In the genomic region with DNA sequence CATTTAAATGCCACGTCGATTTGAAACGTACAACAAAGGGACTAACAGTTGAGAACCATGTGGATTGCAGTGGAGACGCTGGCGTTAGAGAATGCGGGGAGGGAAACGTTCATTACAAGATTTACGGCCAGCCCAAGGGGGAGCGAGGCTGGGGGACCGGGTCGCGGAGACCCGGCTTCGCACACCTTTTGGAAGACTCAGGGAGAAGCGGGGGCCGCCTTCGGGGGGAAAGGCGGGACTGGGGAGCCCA, we compare ENCODE assay signal across 8 cellular contexts. TPM values are rescaled to one million over a fixed set of nuclear protein-coding genes. Genes with fewer than 3 reads are reported as not detected.
A peak's percentile ranks its signal among the peaks of the same experiment; 100 is the strongest.
DNase-seq lines count a peak whose midpoint lies in the region; ATAC-seq and TF ChIP-seq lines count a peak whose summit lies in the region.

No MANE protein-coding gene starts in this region.

- CTCF ChIA-PET in BJ (lab: Yijun Ruan, JAX): no interaction called here

- H3K9me3 Mint-ChIP-seq in activated T-helper 17 cell treated with anti-CD3 and anti-CD28 coated beads, Interleukin-2, amount 50 U/mL, for 72 hours: peaks cover 4% of the 10 kb centered on the region

- DNase-seq in BJ (ENCODE audit: low read depth) (no peak), left colon (no peak), transverse colon (no peak), NCI-H226 (no peak), DMS 273 treated with DMSO at 0.1 percent for 48 hours (lab: John Stamatoyannopoulos, UW) (no peak), NK-92 (lab: John Stamatoyannopoulos, UW; ENCODE audit: unreplicated experiment) (no peak)

- no peaks in the 10 kb centered on the region for H3K9me3 ChIP-seq in transverse colon

- ATAC-seq in HG02970 (IDR thresholded peaks at IDR 0.05; ENCODE audit: low FRiP score, unreplicated experiment) (peak; percentile 11), left colon (peak; percentile 16)
- ATAC-seq in activated T-helper 17 cell treated with anti-CD3 and anti-CD28 coated beads, Interleukin-2, amount 50 U/mL, for 72 hours (replicated peaks): no peak

- H3K4me1 Mint-ChIP-seq in activated T-helper 17 cell treated with anti-CD3 and anti-CD28 coated beads, Interleukin-2, amount 50 U/mL, for 72 hours: peaks cover 21% of the 10 kb centered on the region

- H3K27ac Mint-ChIP-seq in activated T-helper 17 cell treated with anti-CD3 and anti-CD28 coated beads, Interleukin-2, amount 50 U/mL, for 72 hours: peak overlapping the region; percentile 92

- no peaks in the 10 kb centered on the region for H3K36me3 Mint-ChIP-seq in activated T-helper 17 cell treated with anti-CD3 and anti-CD28 coated beads, Interleukin-2, amount 50 U/mL, for 72 hours (ENCODE audit: low read depth)

- H3K4me3 ChIP-seq in BJ (ENCODE audit: low read depth, low read length): peak overlapping the region; percentile 96
- peak overlapping the region; percentile 73 to 89 (median 82) for H3K4me3 ChIP-seq in transverse colon

- intact Hi-C loops in left colon (cut with DNase I, micrococcal nuclease) (no loop called here), transverse colon (cut with DNase I; ENCODE audit: low total_unique reads) (no loop called here)

- TF ChIP-seq CTCF in BJ (IDR thresholded peaks at IDR 0.05; ENCODE audit: insufficient read depth, low read depth, low read length): no peak
- no peak for TF ChIP-seq CTCF in transverse colon (IDR thresholded peaks at IDR 0.05)

- TF ChIP-seq EP300 in transverse colon (IDR thresholded peaks at IDR 0.05; ENCODE audit: low read depth): no peak

- H3K4me1 ChIP-seq in transverse colon: peaks cover 4 to 14% (median 10%) of the 10 kb centered on the region in 4 donors

- H3K27ac ChIP-seq in transverse colon: peak overlapping the region; percentile 97 to 99 (median 98)

- peak overlapping the region; percentile 86 for H3K4me3 Mint-ChIP-seq in activated T-helper 17 cell treated with anti-CD3 and anti-CD28 coated beads, Interleukin-2, amount 50 U/mL, for 72 hours

- in situ Hi-C loops in transverse colon (cut with MboI; ENCODE audit: low pct_ligation_motif_present in 1 of 4, low pct_unique_long_range_greater_than_20kb in 1 of 4, low sequenced_read_pairs in 3 of 4): loop anchor here in 1 of 4 donors (25.0 kb wide), 1 partner anchor 351 kb away; a partner anchor contains a TSS

- H3K27me3 ChIP-seq in BJ (ENCODE audit: control insufficient read depth, insufficient read depth, low read length): no peaks in the 10 kb centered on the region
- H3K27me3 ChIP-seq in transverse colon: no peaks in the 10 kb centered on the region

- no peaks in the 10 kb centered on the region for H3K36me3 ChIP-seq in BJ (ENCODE audit: control insufficient read depth, insufficient read depth, low read length)
- H3K36me3 ChIP-seq in transverse colon: no peaks in the 10 kb centered on the region

- no peaks in the 10 kb centered on the region for H3K27me3 Mint-ChIP-seq in activated T-helper 17 cell treated with anti-CD3 and anti-CD28 coated beads, Interleukin-2, amount 50 U/mL, for 72 hours

- WGBS in transverse colon (ENCODE audit: low coverage in 1 of 2), 2 donors: 1% methylated on average over 9 to 18 of the region's 18 CpGs

- POLR2A ChIA-PET in BJ (lab: Charles Lee): interaction anchor here (0.5 kb wide), 1 partner anchor 627 kb away, joined by 3 read pairs; no protein-coding TSS in a partner anchor

- no peak for TF ChIP-seq POLR2A in transverse colon (IDR thresholded peaks at IDR 0.05)

RNA-seq across cellular contexts. Expression of a gene that starts 20.8 kb away (rescaled TPM):
- not detected in 2 replicates for polyA plus RNA-seq in BJ (2011; rRNA removed)
- polyA minus RNA-seq in BJ (2011; rRNA and poly(A)+ RNA removed): not detected in 2 replicates
- not detected for total RNA-seq in activated T-helper 17 cell treated with anti-CD3 and anti-CD28 coated beads, Interleukin-2, amount 50 U/mL, for 72 hours
- under 1 TPM in 1 of 2 donors, not detected in 1; 0.09 TPM for total RNA-seq in left colon
- total RNA-seq in transverse colon: not detected

RNA-seq across cellular contexts. Expression of a gene that starts 48.8 kb away (rescaled TPM):
- polyA plus RNA-seq in BJ (2011; rRNA removed): not detected in 2 replicates
- polyA minus RNA-seq in BJ (2011; rRNA and poly(A)+ RNA removed): not detected in 2 replicates
- total RNA-seq in activated T-helper 17 cell treated with anti-CD3 and anti-CD28 coated beads, Interleukin-2, amount 50 U/mL, for 72 hours: not detected
- total RNA-seq in left colon: not detected
- total RNA-seq in transverse colon: not detected
